In the genomic region with DNA sequence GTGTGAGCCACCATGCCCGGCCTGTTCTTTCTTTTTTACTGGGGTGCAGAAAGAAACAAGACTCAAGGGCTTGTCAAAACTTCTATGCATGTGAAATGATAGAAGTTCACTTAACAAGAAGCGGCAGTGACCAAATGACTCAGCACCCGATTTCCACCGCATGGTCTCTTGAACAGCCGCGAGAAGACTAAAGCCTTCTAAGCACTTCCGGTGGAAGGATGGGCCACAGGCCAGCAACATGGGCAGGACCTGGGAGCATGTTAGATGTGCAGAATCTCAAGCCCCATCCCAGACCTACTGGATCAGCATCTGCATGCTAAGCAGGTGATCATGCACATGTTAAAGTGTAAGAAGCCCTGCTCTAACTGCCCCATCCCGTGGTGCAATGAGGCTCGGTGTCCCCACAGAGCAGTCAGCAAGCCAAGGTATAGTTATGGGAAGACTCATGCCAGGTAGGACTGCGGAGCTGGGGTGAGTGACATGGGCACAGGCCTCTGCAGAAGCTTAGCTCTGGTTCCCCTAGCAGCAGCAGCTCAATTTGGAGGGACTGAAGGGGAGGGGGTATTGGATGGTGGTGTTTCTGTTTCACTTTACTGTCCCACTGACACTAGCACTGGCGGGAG, we compare ENCODE assay signal across 12 cellular contexts.
DNase-seq lines count a peak whose midpoint lies in the region; ATAC-seq and TF ChIP-seq lines count a peak whose summit lies in the region.
"Had no signal": no experiment of that assay in that cellular context is flagged by ENCODE, and none has a peak within 500 bp of the region (broad histone marks: within the 10 kb centered on the region; RNA-seq: fewer than 3 reads in every experiment).

No MANE protein-coding gene starts in this region.

- no peak overlapping the region for H3K9ac ChIP-seq in mesenchymal stem cell (ENCODE audit: low read length)

- H4K8ac ChIP-seq in mesenchymal stem cell (ENCODE audit: low read length): no peak overlapping the region

- WGBS in mesenchymal stem cell: 91% methylated on average over 10 of the region's 11 CpGs
- 83 to 84% methylated on average over 11 of the region's 11 CpGs for WGBS in heart right ventricle, 2 donors

- H3K23ac ChIP-seq in mesenchymal stem cell (ENCODE audit: low read length in 2 of 2): no peak overlapping the region

- H3K27me3 ChIP-seq in mesenchymal stem cell (ENCODE audit: control insufficient read depth in 1 of 2, insufficient read depth in 1 of 2, low read length in 2 of 2): peaks cover 0 to 68% of the 10 kb centered on the region in 2 experiments
- H3K27me3 ChIP-seq in heart right ventricle: peaks cover 0 to 18% (median 3%) of the 10 kb centered on the region in 7 donors

- H3K79me1 ChIP-seq in mesenchymal stem cell (replicated peaks; ENCODE audit: low read length, poor library complexity, severe bottlenecking): no peaks in the 10 kb centered on the region

- no peak for TF ChIP-seq CTCF in heart right ventricle (IDR thresholded peaks at IDR 0.05)

- H3K14ac ChIP-seq in mesenchymal stem cell (ENCODE audit: low read length in 2 of 2): no peak overlapping the region

- no peaks in the 10 kb centered on the region for H3K9me3 ChIP-seq in mesenchymal stem cell (ENCODE audit: control insufficient read depth, low read length)
- no peaks in the 10 kb centered on the region for H3K9me3 ChIP-seq in heart right ventricle

- DNase-seq in NCI-H82 (lab: John Stamatoyannopoulos, UW) (peak; percentile 26), NCI-H82 treated with DMSO at 0.1 percent for 48 hours (lab: John Stamatoyannopoulos, UW; ENCODE audit: unreplicated experiment) (no peak), NOMO-1 treated with DMSO at 0.1 percent for 48 hours (lab: John Stamatoyannopoulos, UW; ENCODE audit: unreplicated experiment) (peak; percentile 49), mesenchymal stem cell (no peak), HUDEP-2 (lab: John Stamatoyannopoulos, UW; ENCODE audit: unreplicated experiment in 76 of 76) (no peak), heart right ventricle (no peak), NCI-H510A treated with DMSO at 0.1 percent for 48 hours (lab: John Stamatoyannopoulos, UW) (no peak)
- DNase-seq: central memory CD4-positive, alpha-beta T cell; NCI-H524 treated with DMSO at 0.1 percent for 48 hours had no signal

- H2BK120ac ChIP-seq in mesenchymal stem cell (ENCODE audit: low read depth, low read length): no peak overlapping the region

- H3K4me1 ChIP-seq in mesenchymal stem cell (ENCODE audit: control insufficient read depth, insufficient read depth, low read depth, low read length): peaks cover 18% of the 10 kb centered on the region
- peaks cover 0 to 21% (median 0%) of the 10 kb centered on the region in 9 donors for H3K4me1 ChIP-seq in heart right ventricle

- no peak overlapping the region for H2AFZ ChIP-seq in mesenchymal stem cell (ENCODE audit: low read depth, low read length)

- H3K18ac ChIP-seq in mesenchymal stem cell (ENCODE audit: low read depth in 1 of 2, low read length in 2 of 2): no peak overlapping the region

- no peak overlapping the region for H3K27ac ChIP-seq in mesenchymal stem cell (ENCODE audit: low read length, poor library complexity, severe bottlenecking)
- no peak overlapping the region for H3K27ac ChIP-seq in heart right ventricle
- H3K27ac ChIP-seq: SK-N-MC, skin epidermis had no signal

- ATAC-seq in GM19372 (IDR thresholded peaks at IDR 0.05; ENCODE audit: low read depth, unreplicated experiment) (peak; percentile 48), heart right ventricle (no peak)

- H3K4me3 ChIP-seq in mesenchymal stem cell (ENCODE audit: insufficient read depth in 1 of 2, low read depth in 1 of 2, low read length in 2 of 2): no peak overlapping the region
- no peak overlapping the region for H3K4me3 ChIP-seq in heart right ventricle
- H3K4me3 ChIP-seq: SK-N-MC, skin epidermis had no signal

- H2BK15ac ChIP-seq in mesenchymal stem cell (ENCODE audit: low read depth, poor library complexity, severe bottlenecking): no peak overlapping the region

- no peak overlapping the region for H2BK12ac ChIP-seq in mesenchymal stem cell (ENCODE audit: low read length in 2 of 2)

- peak overlapping the region; percentile 21 for H2AK5ac ChIP-seq in mesenchymal stem cell (ENCODE audit: low read length, severe bottlenecking)

- no peak overlapping the region for H3K4ac ChIP-seq in mesenchymal stem cell (ENCODE audit: low read depth in 1 of 2, low read length in 2 of 2)

- H2BK5ac ChIP-seq in mesenchymal stem cell (ENCODE audit: low read depth, low read length, poor library complexity, severe bottlenecking): no peak overlapping the region

- intact Hi-C loops in heart right ventricle (cut with DNase I): no loop called here

- no peak overlapping the region for H3K4me2 ChIP-seq in mesenchymal stem cell (ENCODE audit: low read length, poor library complexity, severe bottlenecking)

- H3K36me3 ChIP-seq in mesenchymal stem cell (ENCODE audit: control insufficient read depth in 1 of 2, insufficient read depth in 2 of 2, low read depth in 1 of 2, low read length in 2 of 2): no peaks in the 10 kb centered on the region
- no peaks in the 10 kb centered on the region for H3K36me3 ChIP-seq in heart right ventricle

- no peak overlapping the region for H4K91ac ChIP-seq in mesenchymal stem cell (ENCODE audit: low read length)

Comparison
In these comparisons a context has a peak if more than half of its experiments do, and no peak if none do; other contexts are left out.
1. DNase-seq: peak in NCI-H82 (single experiment) and NOMO-1 treated with DMSO at 0.1 percent for 48 hours (single experiment); none in NCI-H82 treated with DMSO at 0.1 percent for 48 hours (single experiment), mesenchymal stem cell (single experiment), HUDEP-2 (0 of 76), heart right ventricle (0 of 2) and NCI-H510A treated with DMSO at 0.1 percent for 48 hours (single experiment).